In the genomic region with DNA sequence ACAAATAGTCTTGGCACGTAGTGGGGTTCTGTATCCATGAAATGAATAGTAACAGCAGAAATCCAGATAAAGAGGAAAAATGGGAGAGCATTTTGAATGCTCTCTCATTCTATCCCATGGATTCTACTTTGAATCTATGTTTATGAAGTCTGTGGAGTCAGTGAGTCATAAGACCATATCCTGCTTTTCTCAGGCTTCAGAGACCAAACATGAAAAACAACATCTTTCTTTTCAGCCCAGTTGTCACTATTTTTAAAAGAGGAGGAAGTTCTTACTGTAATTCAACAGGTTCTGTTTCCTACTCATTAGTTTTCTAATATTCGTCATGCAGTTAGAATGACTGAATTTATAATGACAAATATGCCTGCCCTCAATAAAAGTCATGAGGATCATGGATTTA, we compare ENCODE assay signal across 8 cellular contexts. TPM values are rescaled to one million over a fixed set of nuclear protein-coding genes. Genes with fewer than 3 reads are reported as not detected.
A peak's percentile ranks its signal among the peaks of the same experiment; 100 is the strongest.
DNase-seq lines count a peak whose midpoint lies in the region; ATAC-seq, FAIRE-seq and TF ChIP-seq lines count a peak whose summit lies in the region.

No MANE protein-coding gene starts in this region.

- H3K79me2 ChIP-seq in mammary epithelial cell (ENCODE audit: insufficient read depth, low read length): no peaks in the 10 kb centered on the region

- no peak for TF ChIP-seq CTCF in mammary epithelial cell (conservative IDR thresholded peaks at IDR 0.05 in 1 of 2, IDR thresholded peaks at IDR 0.05 in 1 of 2; ENCODE audit: extremely low read depth in 1 of 2, insufficient read depth in 1 of 2, low read depth in 1 of 2, low read length in 2 of 2)
- TF ChIP-seq CTCF in breast epithelium (IDR thresholded peaks at IDR 0.05): no peak

- DNase-seq in mammary epithelial cell (peak; percentile 15), breast epithelium (ENCODE audit: low spot score in 2 of 2) (no peak), adipocyte (ENCODE audit: low read depth) (peak; percentile 1), aorta (no peak), DMS 273 (lab: John Stamatoyannopoulos, UW; ENCODE audit: unreplicated experiment) (no peak), NCI-H2227 treated with DMSO at 0.1 percent for 48 hours (lab: John Stamatoyannopoulos, UW) (no peak)

- TF ChIP-seq POLR2A in breast epithelium (IDR thresholded peaks at IDR 0.05): no peak

- H3K4me2 ChIP-seq in mammary epithelial cell (ENCODE audit: insufficient read depth, low read depth, low read length): no peak overlapping the region

- dilution Hi-C loops in mammary epithelial cell (cut with HindIII; ENCODE audit: low sequenced_read_pairs): no loop called here

- no TSS peak for BruUV-seq in mammary epithelial cell (replicated peaks; lab: Mats Ljungman, UMichigan)

- peaks cover 11% of the 10 kb centered on the region for H3K4me1 ChIP-seq in mammary epithelial cell (ENCODE audit: insufficient read depth, low read length)
- no peaks in the 10 kb centered on the region for H3K4me1 ChIP-seq in breast epithelium
- H3K4me1 ChIP-seq in adipocyte (ENCODE audit: control insufficient read depth, insufficient read depth, low read length): peaks cover 2% of the 10 kb centered on the region
- peaks cover 0 to 11% of the 10 kb centered on the region in 2 donors for H3K4me1 ChIP-seq in aorta (ENCODE audit: control insufficient read depth in 1 of 2, insufficient read depth in 2 of 2, low read length in 2 of 2)

- H2AFZ ChIP-seq in mammary epithelial cell (ENCODE audit: low read depth, low read length): no peak overlapping the region

- H3K27ac ChIP-seq in mammary epithelial cell (ENCODE audit: insufficient read depth, low read depth, low read length) (no peak overlapping the region), breast epithelium (peak overlapping the region in 1 of 2 donors; percentile 55), aorta (ENCODE audit: low read depth in 1 of 2, low read length in 2 of 2) (no peak overlapping the region)

- intact Hi-C loops in mammary epithelial cell (cut with micrococcal nuclease) (no loop called here), breast epithelium (cut with DNase I; ENCODE audit: low total_unique reads) (no loop called here), aorta (cut with DNase I) (no loop called here)

- FAIRE-seq in islet of Langerhans (lab: Jason Lieb, UNC): peak; percentile 81

- H4K20me1 ChIP-seq in mammary epithelial cell (ENCODE audit: insufficient read depth, low read length): no peaks in the 10 kb centered on the region

- no peaks in the 10 kb centered on the region for H3K36me3 ChIP-seq in mammary epithelial cell (ENCODE audit: insufficient read depth, low read length)
- no peaks in the 10 kb centered on the region for H3K36me3 ChIP-seq in breast epithelium
- H3K36me3 ChIP-seq in adipocyte (ENCODE audit: control insufficient read depth, insufficient read depth, low read length, severe bottlenecking): no peaks in the 10 kb centered on the region
- H3K36me3 ChIP-seq in aorta (ENCODE audit: control insufficient read depth in 1 of 2, insufficient read depth in 2 of 2, low read length in 1 of 2): no peaks in the 10 kb centered on the region

- H3K9me3 ChIP-seq in mammary epithelial cell (replicated peaks; ENCODE audit: insufficient read depth, low read length) (no peaks in the 10 kb centered on the region), breast epithelium (no peaks in the 10 kb centered on the region), adipocyte (ENCODE audit: control insufficient read depth, low read length) (no peaks in the 10 kb centered on the region), aorta (ENCODE audit: control insufficient read depth, low read length) (peaks cover 3% of the 10 kb centered on the region)

- H3K4me3 ChIP-seq in mammary epithelial cell (replicated peaks in 1 of 3; ENCODE audit: insufficient read depth in 1 of 3, low read depth in 2 of 3, low read length in 3 of 3) (no peak overlapping the region), breast epithelium (no peak overlapping the region), adipocyte (ENCODE audit: low read length) (no peak overlapping the region), aorta (ENCODE audit: low read length in 2 of 2) (no peak overlapping the region)

- in situ Hi-C loops in mammary epithelial cell (cut with MboI; ENCODE audit: low sequenced_read_pairs in 2 of 2): no loop called here

- 94% methylated on average over 2 of the region's 2 CpGs for WGBS in mammary epithelial cell (ENCODE audit: low coverage, missing lambda C conversion rate)
- WGBS in aorta, 2 donors: 30 to 32% methylated on average over 2 of the region's 2 CpGs

- ATAC-seq in aorta (ENCODE audit: low FRiP score) (peak; percentile 17), GM18511 (IDR thresholded peaks at IDR 0.05; ENCODE audit: unreplicated experiment) (no peak)

- CTCF ChIA-PET in mammary epithelial cell (lab: Charles Lee; ENCODE audit: low non-redundant PET): no interaction called here

- H3K9ac ChIP-seq in mammary epithelial cell (ENCODE audit: insufficient read depth, low read length): no peak overlapping the region
- no peak overlapping the region for H3K9ac ChIP-seq in adipocyte (ENCODE audit: low read length)

- no peaks in the 10 kb centered on the region for H3K27me3 ChIP-seq in mammary epithelial cell (ENCODE audit: insufficient read depth, low read length)
- no peaks in the 10 kb centered on the region for H3K27me3 ChIP-seq in breast epithelium
- H3K27me3 ChIP-seq in adipocyte (replicated peaks; ENCODE audit: control insufficient read depth, insufficient read depth, low read length): no peaks in the 10 kb centered on the region
- H3K27me3 ChIP-seq in aorta (ENCODE audit: control insufficient read depth in 1 of 2, insufficient read depth in 2 of 2, low read length in 1 of 2): no peaks in the 10 kb centered on the region

RNA-seq across cellular contexts. Expression of gene CD55, which starts 39.4 kb away (rescaled TPM):
- total RNA-seq in mammary epithelial cell (10 to 100 TPM; 35.2 to 40.5 TPM), breast epithelium (100 to 1,000 TPM in 1 of 3 donors, 10 to 100 TPM in 2; 65.4 to 132 (median 67.8) TPM), aorta (10 to 100 TPM; 84.8 to 86.7 TPM)
- polyA plus RNA-seq in mammary epithelial cell (18.5 TPM), aorta (10 to 100 TPM; 20.2 to 29.6 TPM)
- 20.1 TPM for polyA minus RNA-seq in mammary epithelial cell

Comparison
In these comparisons a context has a peak if more than half of its experiments do, and no peak if none do; other contexts are left out.
1. DNase-seq: peak in mammary epithelial cell (single experiment) and adipocyte (single experiment); none in breast epithelium (0 of 2), aorta (0 of 2), DMS 273 (single experiment) and NCI-H2227 treated with DMSO at 0.1 percent for 48 hours (single experiment).